In genomic region chr12:45668641-45669040, GRCh38 we compare ENCODE assay signal across 10 cellular contexts.
DNase-seq lines count a peak whose midpoint lies in the region; ATAC-seq and FAIRE-seq lines count a peak whose summit lies in the region.
"Had no signal": no experiment of that assay in that cellular context is flagged by ENCODE, and none has a peak within 500 bp of the region (broad histone marks: within the 10 kb centered on the region; RNA-seq: fewer than 3 reads in every experiment).

No MANE protein-coding gene starts in this region.

- no peak for FAIRE-seq in urothelium cell line (lab: Jason Lieb, UNC)

- no peaks in the 10 kb centered on the region for H3K27me3 ChIP-seq in mesenchymal stem cell (ENCODE audit: control insufficient read depth in 1 of 2, insufficient read depth in 1 of 2, low read length in 2 of 2)

- no peak overlapping the region for H3K23ac ChIP-seq in mesenchymal stem cell (ENCODE audit: low read length in 2 of 2)

- peak overlapping the region in 1 of 2 experiments; percentile 42 for H3K4me3 ChIP-seq in mesenchymal stem cell (ENCODE audit: insufficient read depth in 1 of 2, low read depth in 1 of 2, low read length in 2 of 2)

- H3K4me2 ChIP-seq in mesenchymal stem cell (ENCODE audit: low read length, poor library complexity, severe bottlenecking) = no peak overlapping the region

- no peak overlapping the region for H2AFZ ChIP-seq in mesenchymal stem cell (ENCODE audit: low read depth, low read length)

- H3K9me3 ChIP-seq in mesenchymal stem cell (ENCODE audit: control insufficient read depth, low read length) = no peaks in the 10 kb centered on the region

- no peaks in the 10 kb centered on the region for H3K36me3 ChIP-seq in mesenchymal stem cell (ENCODE audit: control insufficient read depth in 1 of 2, insufficient read depth in 2 of 2, low read depth in 1 of 2, low read length in 2 of 2)

- 67% methylated on average over 1 of the region's 1 CpG for WGBS in mesenchymal stem cell

- H3K14ac ChIP-seq in mesenchymal stem cell (ENCODE audit: low read length in 2 of 2) = no peak overlapping the region

- H2BK5ac ChIP-seq in mesenchymal stem cell (ENCODE audit: low read depth, low read length, poor library complexity, severe bottlenecking) = no peak overlapping the region

- H2BK15ac ChIP-seq in mesenchymal stem cell (ENCODE audit: low read depth, poor library complexity, severe bottlenecking) = no peak overlapping the region

- ATAC-seq in GM18508 (IDR thresholded peaks at IDR 0.05; ENCODE audit: insufficient read depth, unreplicated experiment) (peak; percentile 7), GM21619 (IDR thresholded peaks at IDR 0.05; ENCODE audit: unreplicated experiment) (peak; percentile 23), HG03469 (IDR thresholded peaks at IDR 0.05; ENCODE audit: unreplicated experiment) (peak; percentile 5)

- DNase-seq in mesenchymal stem cell = no peak
- no peak for DNase-seq in AG20443 (ENCODE audit: low spot score)
- no peak for DNase-seq in urothelium cell line (ENCODE audit: low spot score)
- no peak for DNase-seq in stimulated activated CD4-positive, alpha-beta T cell treated with anti-CD3 and anti-CD28 coated beads, Interleukin-4, amount 100 ng/mL, for 1 hour
- DNase-seq in NCI-H1694 (lab: John Stamatoyannopoulos, UW) = no peak
- DNase-seq: NCI-H2171 treated with DMSO at 0.1 percent for 48 hours; stimulated activated CD4-positive, alpha-beta T cell treated with anti-CD3 and anti-CD28 coated beads, Interleukin-2, amount 100 ng/mL, for 24 hours had no signal

- H3K79me1 ChIP-seq in mesenchymal stem cell (replicated peaks; ENCODE audit: low read length, poor library complexity, severe bottlenecking) = no peaks in the 10 kb centered on the region

- H3K9ac ChIP-seq in mesenchymal stem cell (ENCODE audit: low read length) = peak overlapping the region; percentile 31

- H3K27ac ChIP-seq in mesenchymal stem cell (ENCODE audit: low read length, poor library complexity, severe bottlenecking) = no peak overlapping the region

- no peak overlapping the region for H2AK5ac ChIP-seq in mesenchymal stem cell (ENCODE audit: low read length, severe bottlenecking)

- peaks cover 2% of the 10 kb centered on the region for H3K4me1 ChIP-seq in mesenchymal stem cell (ENCODE audit: control insufficient read depth, insufficient read depth, low read depth, low read length)

- H3K4ac ChIP-seq in mesenchymal stem cell (ENCODE audit: low read depth in 1 of 2, low read length in 2 of 2) = no peak overlapping the region

- H3K18ac ChIP-seq in mesenchymal stem cell (ENCODE audit: low read depth in 1 of 2, low read length in 2 of 2) = no peak overlapping the region

- no peak overlapping the region for H2BK12ac ChIP-seq in mesenchymal stem cell (ENCODE audit: low read length in 2 of 2)

- no peak overlapping the region for H4K8ac ChIP-seq in mesenchymal stem cell (ENCODE audit: low read length)

- no peak overlapping the region for H4K91ac ChIP-seq in mesenchymal stem cell (ENCODE audit: low read length)

- H2BK120ac ChIP-seq in mesenchymal stem cell (ENCODE audit: low read depth, low read length) = no peak overlapping the region
